9 cellular contexts compared by ENCODE assay signal in genomic region chr22:38755155-38755910, GRCh38. TPM values are rescaled to one million over a fixed set of nuclear protein-coding genes. Genes with fewer than 3 reads are reported as not detected.
A peak's percentile ranks its signal among the peaks of the same experiment; 100 is the strongest.
DNase-seq lines count a peak whose midpoint lies in the region; ATAC-seq, FAIRE-seq and TF ChIP-seq lines count a peak whose summit lies in the region.
"Had no signal": no experiment of that assay in that cellular context is flagged by ENCODE, and none has a peak within 500 bp of the region (broad histone marks: within the 10 kb centered on the region; RNA-seq: fewer than 3 reads in every experiment).

No MANE protein-coding gene starts in this region.

- intact Hi-C loops in colonic mucosa (cut with DNase I), result no loop called here
- intact Hi-C loops in kidney (cut with DNase I), result no loop called here

- peaks cover 5% of the 10 kb centered on the region for H4K20me1 ChIP-seq in smooth muscle cell (ENCODE audit: low read depth)

- peaks cover 14% of the 10 kb centered on the region for H3K36me3 ChIP-seq in colonic mucosa
- peaks cover 18 to 21% of the 10 kb centered on the region in 2 donors for H3K36me3 ChIP-seq in kidney (ENCODE audit: control insufficient read depth in 1 of 2, insufficient read depth in 2 of 2, low read length in 2 of 2)
- H3K36me3 ChIP-seq in smooth muscle cell (ENCODE audit: low read depth), result no peaks in the 10 kb centered on the region

- DNase-seq in DMS53 (lab: John Stamatoyannopoulos, UW), result peak; percentile 88
- peak; percentile 96 for DNase-seq in HuH-7 (ENCODE audit: low spot score)
- DNase-seq in colonic mucosa, result peak; percentile 95
- DNase-seq in kidney, result peak; percentile 99
- DNase-seq in smooth muscle cell (lab: John Stamatoyannopoulos, UW; ENCODE audit: unreplicated experiment), result peak; percentile 51
- no peak for DNase-seq in DMS79 treated with DMSO at 0.1 percent for 48 hours (lab: John Stamatoyannopoulos, UW)

- FAIRE-seq in kidney (lab: Jason Lieb, UNC), result no peak
- FAIRE-seq: colon had no signal

- H3K4me2 ChIP-seq in smooth muscle cell, result peak overlapping the region; percentile 94

- ATAC-seq in GM21390 (IDR thresholded peaks at IDR 0.05; ENCODE audit: unreplicated experiment), result peak; percentile 27

- peaks cover 3% of the 10 kb centered on the region for H3F3A ChIP-seq in smooth muscle cell (ENCODE audit: low read depth)

- peak overlapping the region; percentile 26 for H2AFZ ChIP-seq in smooth muscle cell (ENCODE audit: low read depth)

- H3K79me2 ChIP-seq in smooth muscle cell (ENCODE audit: low read depth), result peaks cover 12% of the 10 kb centered on the region

- H3K4me1 ChIP-seq in colonic mucosa (peaks cover 10% of the 10 kb centered on the region), kidney (ENCODE audit: control insufficient read depth in 1 of 2, insufficient read depth in 1 of 2, low read depth in 1 of 2, low read length in 2 of 2) (peaks cover 8 to 24% of the 10 kb centered on the region in 2 donors), smooth muscle cell (ENCODE audit: low read depth) (peaks cover 3% of the 10 kb centered on the region)

- 1% methylated on average over 47 of the region's 74 CpGs for WGBS in smooth muscle cell (ENCODE audit: low lambda C conversion rate)

- H3K27me3 ChIP-seq in colonic mucosa (no peaks in the 10 kb centered on the region), smooth muscle cell (ENCODE audit: low read depth) (no peaks in the 10 kb centered on the region)

- TF ChIP-seq CTCF in VCaP (conservative IDR thresholded peaks at IDR 0.05) (no peak), colonic mucosa (IDR thresholded peaks at IDR 0.05) (no peak), kidney (IDR thresholded peaks at IDR 0.05; ENCODE audit: borderline replicate concordance, extremely low read depth, insufficient read depth) (no peak), smooth muscle cell (IDR thresholded peaks at IDR 0.05; ENCODE audit: borderline replicate concordance, insufficient read depth, poor library complexity, severe bottlenecking) (no peak)

- H3K27ac ChIP-seq in VCaP, result peak overlapping the region; percentile 98
- H3K27ac ChIP-seq in colonic mucosa, result peak overlapping the region; percentile 96
- peak overlapping the region; percentile 96 to 99 for H3K27ac ChIP-seq in kidney (ENCODE audit: low read depth in 2 of 2, low read length in 2 of 2)
- H3K27ac ChIP-seq in smooth muscle cell (ENCODE audit: low read depth), result peak overlapping the region; percentile 87

- H3K4me3 ChIP-seq in colonic mucosa (peak overlapping the region; percentile 69), kidney (ENCODE audit: low read length in 2 of 2) (peak overlapping the region; percentile 62 to 82), smooth muscle cell (peak overlapping the region; percentile 74)

- peak overlapping the region; percentile 92 to 99 for H3K9ac ChIP-seq in colonic mucosa (ENCODE audit: low read depth in 2 of 2, low read length in 2 of 2)
- peak overlapping the region; percentile 15 to 83 for H3K9ac ChIP-seq in kidney (ENCODE audit: low read length in 2 of 2)
- peak overlapping the region; percentile 72 for H3K9ac ChIP-seq in smooth muscle cell (ENCODE audit: low read depth)

- no peaks in the 10 kb centered on the region for H3K9me3 ChIP-seq in colonic mucosa
- H3K9me3 ChIP-seq in kidney (ENCODE audit: control insufficient read depth in 1 of 2, low read length in 2 of 2), result no peaks in the 10 kb centered on the region
- H3K9me3 ChIP-seq in smooth muscle cell (replicated peaks; ENCODE audit: low read depth), result no peaks in the 10 kb centered on the region

RNA-seq across cellular contexts. Expression of gene SUN2, which starts 0.5 kb away (rescaled TPM):
- total RNA-seq in colonic mucosa, result 100 to 1,000 TPM; 106 to 123 TPM
- total RNA-seq in kidney, result 199 TPM
- polyA plus RNA-seq in kidney (ENCODE audit: insufficient read depth, low read depth, low replicate concordance), result 41.7 TPM
- 59.1 and 60.6 TPM in 2 replicates for total RNA-seq in smooth muscle cell
- polyA plus RNA-seq in smooth muscle cell, result 71.7 and 81.9 TPM in 2 replicates

RNA-seq across cellular contexts. Expression of gene DNAL4, which starts 38.6 kb away (rescaled TPM):
- 10 to 100 TPM; 15.8 to 17.8 TPM for total RNA-seq in colonic mucosa
- total RNA-seq in kidney, result 26.5 TPM
- polyA plus RNA-seq in kidney (ENCODE audit: insufficient read depth, low read depth, low replicate concordance), result 39.7 TPM
- total RNA-seq in smooth muscle cell, result 13.5 and 16.7 TPM in 2 replicates
- polyA plus RNA-seq in smooth muscle cell, result 29.7 and 33.5 TPM in 2 replicates

RNA-seq across cellular contexts. Expression of gene GTPBP1, which starts 49.6 kb away (rescaled TPM):
- total RNA-seq in colonic mucosa (10 to 100 TPM; 64.6 to 65.6 TPM), kidney (52.0 TPM), smooth muscle cell (15.8 and 25.3 TPM in 2 replicates)
- polyA plus RNA-seq in kidney (ENCODE audit: insufficient read depth, low read depth, low replicate concordance) (11.7 TPM), smooth muscle cell (23.7 and 24.3 TPM in 2 replicates)

RNA-seq across cellular contexts. Expression of gene JOSD1, which starts 54.6 kb away (rescaled TPM):
- total RNA-seq in colonic mucosa, result 100 to 1,000 TPM in 1 of 2 donors, 10 to 100 TPM in 1; 52.4 to 108 TPM
- total RNA-seq in kidney, result 42.8 TPM
- 12.8 TPM for polyA plus RNA-seq in kidney (ENCODE audit: insufficient read depth, low read depth, low replicate concordance)
- total RNA-seq in smooth muscle cell, result 38.9 and 41.1 TPM in 2 replicates
- 6.2 and 12.5 TPM in 2 replicates for polyA plus RNA-seq in smooth muscle cell
